ENCODE assay signal across 24 cellular contexts in the genomic region with DNA sequence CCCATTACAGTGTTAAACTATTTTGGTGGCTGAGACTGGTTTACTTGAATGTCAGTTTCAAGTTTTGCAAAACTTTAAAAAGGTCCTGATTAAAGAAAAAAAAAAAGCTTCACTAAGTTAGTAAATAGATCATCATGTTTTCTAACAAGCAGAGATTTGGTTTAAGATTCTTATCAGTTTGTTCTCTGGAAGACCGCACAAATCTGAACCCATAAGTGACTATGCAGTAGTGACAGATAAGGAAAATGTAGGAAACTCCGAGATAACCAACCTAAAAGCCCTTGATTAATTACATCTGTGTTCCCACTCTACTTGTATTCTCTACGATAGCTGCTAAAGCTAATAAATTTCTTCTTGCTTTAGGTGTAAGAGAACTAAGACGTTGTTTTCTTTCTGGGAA.
"Had no signal": no experiment of that assay in that cellular context is flagged by ENCODE, and none has a peak within 500 bp of the region (broad histone marks: within the 10 kb centered on the region; RNA-seq: fewer than 3 reads in every experiment).

No MANE protein-coding gene starts in this region.

- H3K4me3 Mint-ChIP-seq: naive thymus-derived CD4-positive, alpha-beta T cell; natural killer cell treated with Interleukin-12 subunit alpha and Interleukin-12 subunit beta and Interleukin-15 and Interleukin-18, amount 100 ng/mL, for 72 hours; stimulated activated naive B cell treated with anti-CD40 and anti-IgM and Interleukin-4, amounts not matched to agents 10 μg/mL and 1 μg/mL and 100 μg/mL, for 72 hours had no signal

- H3K36me3 ChIP-seq: left ventricle myocardium inferior, ovary, right atrium auricular region, right lobe of liver, stomach, thyroid gland, upper lobe of right lung had no signal

- H3K4me2 ChIP-seq: hepatocyte had no signal

- H3K27me3 Mint-ChIP-seq: naive thymus-derived CD4-positive, alpha-beta T cell; natural killer cell treated with Interleukin-12 subunit alpha and Interleukin-12 subunit beta and Interleukin-15 and Interleukin-18, amount 100 ng/mL, for 72 hours; progenitor cell of endocrine pancreas; stimulated activated naive B cell treated with anti-CD40 and anti-IgM and Interleukin-4, amounts not matched to agents 10 μg/mL and 1 μg/mL and 100 μg/mL, for 72 hours had no signal

- DNase-seq: islet precursor cell; left ventricle myocardium inferior; mesendoderm; midbrain; mucosa of descending colon; naive thymus-derived CD4-positive, alpha-beta T cell; ovary; right lobe of liver; stimulated activated CD4-positive, alpha-beta T cell treated with anti-CD3 and anti-CD28 coated beads, Interleukin-12 subunit alpha, Interleukin-12 subunit beta, amount 100 ng/mL, for 4 hours; stimulated activated CD4-positive, alpha-beta T cell treated with anti-CD3 and anti-CD28 coated beads, Interleukin-15, amount 100 ng/mL, for 24 hours; stimulated activated CD4-positive, alpha-beta T cell treated with anti-CD3 and anti-CD28 coated beads, Interleukin-2, amount 100 ng/mL, for 24 hours; stimulated activated CD4-positive, alpha-beta T cell treated with anti-CD3 and anti-CD28 coated beads, Interleukin-4, amount 100 ng/mL, for 1 hour; stimulated activated naive B cell treated with anti-CD40 and anti-IgM and Interleukin-4, amounts not matched to agents 10 μg/mL and 1 μg/mL and 100 μg/mL, for 72 hours; stimulated activated naive CD8-positive, alpha-beta T cell treated with anti-CD3 and anti-CD28 coated beads, Interleukin-15, Interleukin-2, amounts not matched to agents 100 U/mL and 50 U/mL, for 24 hours; stomach; testis; thyroid gland; trophoblast cell; upper lobe of right lung had no signal

- H3K4me1 Mint-ChIP-seq: naive thymus-derived CD4-positive, alpha-beta T cell; stimulated activated naive B cell treated with anti-CD40 and anti-IgM and Interleukin-4, amounts not matched to agents 10 μg/mL and 1 μg/mL and 100 μg/mL, for 72 hours had no signal

- H3K4me1 ChIP-seq: left ventricle myocardium inferior, right atrium auricular region, right lobe of liver, stomach, testis, thyroid gland, upper lobe of right lung had no signal

- H2AFZ ChIP-seq: hepatocyte had no signal

- H3K79me2 ChIP-seq: hepatocyte had no signal

- H3K27ac Mint-ChIP-seq: naive thymus-derived CD4-positive, alpha-beta T cell; natural killer cell treated with Interleukin-12 subunit alpha and Interleukin-12 subunit beta and Interleukin-15 and Interleukin-18, amount 100 ng/mL, for 72 hours; progenitor cell of endocrine pancreas; stimulated activated naive B cell treated with anti-CD40 and anti-IgM and Interleukin-4, amounts not matched to agents 10 μg/mL and 1 μg/mL and 100 μg/mL, for 72 hours had no signal

- H3K9me3 ChIP-seq: ovary, right atrium auricular region, right lobe of liver, stomach, testis, thyroid gland, upper lobe of right lung had no signal

- H3K36me3 Mint-ChIP-seq: naive thymus-derived CD4-positive, alpha-beta T cell; stimulated activated naive B cell treated with anti-CD40 and anti-IgM and Interleukin-4, amounts not matched to agents 10 μg/mL and 1 μg/mL and 100 μg/mL, for 72 hours had no signal

- H3K4me3 ChIP-seq: hepatocyte, left ventricle myocardium inferior, lung, mucosa of descending colon, ovary, right atrium auricular region, right lobe of liver, stomach, testis, thyroid gland, upper lobe of right lung had no signal

- H3K27me3 ChIP-seq: hepatocyte, ovary, right atrium auricular region, right lobe of liver, stomach, testis, thyroid gland, upper lobe of right lung had no signal

- H3K27ac ChIP-seq: hepatocyte, left ventricle myocardium inferior, ovary, right atrium auricular region, right lobe of liver, stomach, testis, thyroid gland, upper lobe of right lung had no signal
